In the genomic region with DNA sequence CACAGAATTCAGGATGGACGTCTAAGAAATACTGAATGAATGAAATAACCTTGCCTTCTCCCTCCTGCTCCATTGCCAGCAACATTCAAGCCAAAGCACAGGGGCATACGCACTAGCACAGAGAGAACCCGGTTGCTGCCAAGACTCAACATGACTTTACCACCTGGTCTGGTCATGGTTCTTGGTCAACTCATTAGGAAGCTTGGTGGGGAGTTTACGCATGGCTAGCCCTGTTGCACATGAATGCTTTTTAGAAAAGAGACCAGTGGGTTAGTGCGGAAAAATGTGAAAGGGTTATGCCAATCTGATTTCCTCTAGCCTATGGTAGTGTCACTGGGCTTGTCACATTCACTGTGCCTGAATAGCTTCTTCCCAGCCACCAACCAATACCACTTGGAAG, we compare ENCODE assay signal across 15 cellular contexts.
"Had no signal": no experiment of that assay in that cellular context is flagged by ENCODE, and none has a peak within 500 bp of the region (broad histone marks: within the 10 kb centered on the region; RNA-seq: fewer than 3 reads in every experiment).

No MANE protein-coding gene starts in this region.

- H3K36me3 Mint-ChIP-seq: activated CD4-positive, alpha-beta memory T cell treated with anti-CD3 and anti-CD28 coated beads for 36 hours; activated naive CD4-positive, alpha-beta T cell treated with anti-CD3 and anti-CD28 coated beads, Interleukin-2, amount 50 U/mL, for 24 hours; mesothelial cell of epicardium; stimulated activated memory B cell treated with anti-CD40 and anti-IgM and Interleukin-4, amounts not matched to agents 10 μg/mL and 1 μg/mL and 100 μg/mL, for 72 hours had no signal

- FAIRE-seq: pancreas, urothelium cell line had no signal

- H3K27ac Mint-ChIP-seq: activated CD4-positive, alpha-beta memory T cell treated with anti-CD3 and anti-CD28 coated beads for 36 hours; activated naive CD4-positive, alpha-beta T cell treated with anti-CD3 and anti-CD28 coated beads, Interleukin-2, amount 50 U/mL, for 24 hours; activated T-cell treated with anti-CD3 and anti-CD28 coated beads, Interleukin-2, amount 50 U/mL, for 24 hours; mesothelial cell of epicardium; stimulated activated memory B cell treated with anti-CD40 and anti-IgM and Interleukin-4, amounts not matched to agents 10 μg/mL and 1 μg/mL and 100 μg/mL, for 72 hours had no signal

- H3K27me3 Mint-ChIP-seq: activated naive CD4-positive, alpha-beta T cell treated with anti-CD3 and anti-CD28 coated beads, Interleukin-2, amount 50 U/mL, for 24 hours; activated T-cell treated with anti-CD3 and anti-CD28 coated beads, Interleukin-2, amount 50 U/mL, for 24 hours; stimulated activated memory B cell treated with anti-CD40 and anti-IgM and Interleukin-4, amounts not matched to agents 10 μg/mL and 1 μg/mL and 100 μg/mL, for 72 hours had no signal

- H3K27me3 ChIP-seq: adrenal gland, cardiac muscle cell, colonic mucosa, esophagus muscularis mucosa, pancreas had no signal

- H3K4me1 ChIP-seq: adrenal gland, colonic mucosa, esophagus muscularis mucosa, lower lobe of right lung, pancreas had no signal

- H3K4me1 Mint-ChIP-seq: activated naive CD4-positive, alpha-beta T cell treated with anti-CD3 and anti-CD28 coated beads, Interleukin-2, amount 50 U/mL, for 24 hours; stimulated activated memory B cell treated with anti-CD40 and anti-IgM and Interleukin-4, amounts not matched to agents 10 μg/mL and 1 μg/mL and 100 μg/mL, for 72 hours had no signal

- DNase-seq: activated CD4-positive, alpha-beta memory T cell treated with anti-CD3 and anti-CD28 coated beads for 36 hours; activated T-cell treated with anti-CD3 and anti-CD28 coated beads, Interleukin-2, amount 50 U/mL, for 24 hours; adrenal gland; colonic mucosa; glutamatergic neuron; lower lobe of right lung; pancreas; T-helper 1 cell; WERI-Rb-1 had no signal

- H3K4me3 Mint-ChIP-seq: activated CD4-positive, alpha-beta memory T cell treated with anti-CD3 and anti-CD28 coated beads for 36 hours; activated naive CD4-positive, alpha-beta T cell treated with anti-CD3 and anti-CD28 coated beads, Interleukin-2, amount 50 U/mL, for 24 hours; activated T-cell treated with anti-CD3 and anti-CD28 coated beads, Interleukin-2, amount 50 U/mL, for 24 hours; mesothelial cell of epicardium; stimulated activated memory B cell treated with anti-CD40 and anti-IgM and Interleukin-4, amounts not matched to agents 10 μg/mL and 1 μg/mL and 100 μg/mL, for 72 hours had no signal

- H3K27ac ChIP-seq: adrenal gland, cardiac muscle cell, colonic mucosa, esophagus muscularis mucosa, lower lobe of right lung, pancreas, WERI-Rb-1 had no signal

- H3K36me3 ChIP-seq: adrenal gland, cardiac muscle cell, colonic mucosa, esophagus muscularis mucosa, lower lobe of right lung, pancreas, WERI-Rb-1 had no signal

- H3K9me3 Mint-ChIP-seq: activated CD4-positive, alpha-beta memory T cell treated with anti-CD3 and anti-CD28 coated beads for 36 hours; activated naive CD4-positive, alpha-beta T cell treated with anti-CD3 and anti-CD28 coated beads, Interleukin-2, amount 50 U/mL, for 24 hours; activated T-cell treated with anti-CD3 and anti-CD28 coated beads, Interleukin-2, amount 50 U/mL, for 24 hours; stimulated activated memory B cell treated with anti-CD40 and anti-IgM and Interleukin-4, amounts not matched to agents 10 μg/mL and 1 μg/mL and 100 μg/mL, for 72 hours had no signal

- H3K9me3 ChIP-seq: adrenal gland, colonic mucosa, esophagus muscularis mucosa, lower lobe of right lung, pancreas had no signal

- H3K4me3 ChIP-seq: adrenal gland, cardiac muscle cell, colonic mucosa, esophagus muscularis mucosa, lower lobe of right lung, pancreas had no signal

- ATAC-seq: pancreas; stimulated activated memory B cell treated with anti-CD40 and anti-IgM and Interleukin-4, amounts not matched to agents 10 μg/mL and 1 μg/mL and 100 μg/mL, for 72 hours had no signal
